ENCODE assay signal across 13 cellular contexts in genomic region chr2:163682695-163683094, GRCh38. TPM values are rescaled to one million over a fixed set of nuclear protein-coding genes. Genes with fewer than 3 reads are reported as not detected.
DNase-seq lines count a peak whose midpoint lies in the region; ATAC-seq, FAIRE-seq and TF ChIP-seq lines count a peak whose summit lies in the region.
"Had no signal": no experiment of that assay in that cellular context is flagged by ENCODE, and none has a peak within 500 bp of the region (broad histone marks: within the 10 kb centered on the region; RNA-seq: fewer than 3 reads in every experiment).

No MANE protein-coding gene starts in this region.

- POLR2A ChIA-PET in H1 (lab: Charles Lee; ENCODE audit: partially characterized antibody): interaction anchor here (1.1 kb wide), 1 partner anchor 9 kb away, joined by 3 read pairs; no protein-coding TSS in a partner anchor
- POLR2A ChIA-PET in Caco-2 (lab: Charles Lee): no interaction called here

- DNase-seq in Caki2 (ENCODE audit: low read depth) (peak; percentile 64), NAMALWA (ENCODE audit: low spot score) (peak; percentile 5), H1 (ENCODE audit: low read depth in 1 of 2, low spot score in 2 of 2) (no peak), neural crest cell (ENCODE audit: low read depth, low spot score) (no peak), Caco-2 (no peak), GM12892 (ENCODE audit: insufficient read length) (no peak)
- DNase-seq in stimulated activated naive B cell treated with anti-CD40 and anti-IgM and Interleukin-4, amounts not matched to agents 10 μg/mL and 1 μg/mL and 100 μg/mL, for 72 hours: no peak
- DNase-seq: dorsolateral prefrontal cortex; islet precursor cell; NCI-H2107; SHP77; stimulated activated naive CD4-positive, alpha-beta T cell treated with Interleukin-2 at 50 U/mL for 16 hours had no signal

- H3K23ac ChIP-seq in H1 (ENCODE audit: insufficient read length): no peak overlapping the region

- H3K23me2 ChIP-seq in H1 (ENCODE audit: low read depth, low read length): no peaks in the 10 kb centered on the region

- H2BK12ac ChIP-seq in H1 (ENCODE audit: low read depth, low read length): no peak overlapping the region

- peaks cover 42% of the 10 kb centered on the region for H3K4me1 Mint-ChIP-seq in neural crest cell
- H3K4me1 Mint-ChIP-seq in Caco-2 (ENCODE audit: low read depth, unreplicated experiment): no peaks in the 10 kb centered on the region
- no peaks in the 10 kb centered on the region for H3K4me1 Mint-ChIP-seq in stimulated activated naive B cell treated with anti-CD40 and anti-IgM and Interleukin-4, amounts not matched to agents 10 μg/mL and 1 μg/mL and 100 μg/mL, for 72 hours

- no peak overlapping the region for H2BK15ac ChIP-seq in H1 (ENCODE audit: low read length)

- H4K5ac ChIP-seq in H1 (ENCODE audit: insufficient read length, low read depth, low read length): no peak overlapping the region

- FAIRE-seq in H1 (lab: Jason Lieb, UNC) (no peak), GM12892 (lab: Jason Lieb, UNC) (no peak)

- peaks cover 7% of the 10 kb centered on the region for H3K36me3 Mint-ChIP-seq in neural crest cell (ENCODE audit: low read depth)
- H3K36me3 Mint-ChIP-seq in Caco-2 (ENCODE audit: insufficient read depth, unreplicated experiment): no peaks in the 10 kb centered on the region
- no peaks in the 10 kb centered on the region for H3K36me3 Mint-ChIP-seq in stimulated activated naive B cell treated with anti-CD40 and anti-IgM and Interleukin-4, amounts not matched to agents 10 μg/mL and 1 μg/mL and 100 μg/mL, for 72 hours

- no peaks in the 10 kb centered on the region; a peak in 1 of 7 replicates for H3K4me1 ChIP-seq in H1 (replicated peaks in 1 of 4; ENCODE audit: control insufficient read depth in 3 of 4, insufficient read depth in 4 of 4, low read length in 3 of 4)
- H3K4me1 ChIP-seq in Caco-2: peaks cover 8% of the 10 kb centered on the region; the same call in 1 of the 2 replicates

- no peak overlapping the region for H3K4ac ChIP-seq in H1 (replicated peaks; ENCODE audit: insufficient read length, low read depth, low read length)

- H3K9me3 Mint-ChIP-seq in neural crest cell (peaks cover 5% of the 10 kb centered on the region), Caco-2 (ENCODE audit: unreplicated experiment) (no peaks in the 10 kb centered on the region)
- H3K9me3 Mint-ChIP-seq in stimulated activated naive B cell treated with anti-CD40 and anti-IgM and Interleukin-4, amounts not matched to agents 10 μg/mL and 1 μg/mL and 100 μg/mL, for 72 hours: no peaks in the 10 kb centered on the region

- no peak overlapping the region for H3K4me3 Mint-ChIP-seq in neural crest cell
- no peak overlapping the region for H3K4me3 Mint-ChIP-seq in Caco-2 (ENCODE audit: unreplicated experiment)
- no peak overlapping the region for H3K4me3 Mint-ChIP-seq in stimulated activated naive B cell treated with anti-CD40 and anti-IgM and Interleukin-4, amounts not matched to agents 10 μg/mL and 1 μg/mL and 100 μg/mL, for 72 hours

- in situ Hi-C loops in Caki2 (cut with HindIII; ENCODE audit: low pct_unique_long_range_greater_than_20kb, low sequenced_read_pairs): no loop called here

- no peak for TF ChIP-seq EP300 in H1 (IDR thresholded peaks at IDR 0.05; ENCODE audit: borderline replicate concordance in 1 of 2, low read depth in 2 of 2, low read length in 2 of 2)

- no peak overlapping the region for H2AK5ac ChIP-seq in H1 (ENCODE audit: low read depth, low read length)

- no peak overlapping the region for H3K4me2 ChIP-seq in H1 (ENCODE audit: insufficient read depth in 1 of 2, low read depth in 2 of 2, low read length in 2 of 2)

- H3K18ac ChIP-seq in H1 (ENCODE audit: extremely low read depth, low read length): no peak overlapping the region

- H3K27ac ChIP-seq in H1 (ENCODE audit: low read depth, low read length): no peak overlapping the region

- no peak overlapping the region for H4K91ac ChIP-seq in H1 (replicated peaks; ENCODE audit: insufficient read length, low read length)

- H3K27me3 ChIP-seq in H1 (replicated peaks in 1 of 4; ENCODE audit: control insufficient read depth in 3 of 4, extremely low read depth in 1 of 4, insufficient read depth in 3 of 4, low read length in 3 of 4) (no peaks in the 10 kb centered on the region), Caco-2 (replicated peaks; ENCODE audit: control insufficient read depth, insufficient read depth, low read length) (no peaks in the 10 kb centered on the region)
- H3K27me3 ChIP-seq: dorsolateral prefrontal cortex had no signal

- intact Hi-C loops in Caco-2 (cut with micrococcal nuclease; ENCODE audit: unreplicated experiment): no loop called here

- no peak for ATAC-seq in GM21528 (IDR thresholded peaks at IDR 0.05; ENCODE audit: low FRiP score, unreplicated experiment)
- no peak for ATAC-seq in stimulated activated naive B cell treated with anti-CD40 and anti-IgM and Interleukin-4, amounts not matched to agents 10 μg/mL and 1 μg/mL and 100 μg/mL, for 72 hours (replicated peaks)

- 85% methylated on average over 1 of the region's 1 CpG; no CpG with 5 or more reads in 1 of the 2 experiments for WGBS in H1 (ENCODE audit: extremely low coverage in 1 of 2, insufficient coverage in 1 of 2, insufficient read length in 1 of 2, insufficient replicate concordance in 2 of 2, low coverage in 1 of 2, low lambda C conversion rate in 2 of 2, missing lambda C conversion rate in 1 of 2), 2 experiments

- H3K9me3 ChIP-seq in H1 (ENCODE audit: insufficient read depth in 2 of 2, low read depth in 1 of 2, low read length in 1 of 2) (no peaks in the 10 kb centered on the region), Caco-2 (no peaks in the 10 kb centered on the region)

- TF ChIP-seq CTCF in H1 (IDR thresholded peaks at IDR 0.05; ENCODE audit: control extremely low read depth in 1 of 3, insufficient read depth in 1 of 3, low read depth in 1 of 3, low read length in 3 of 3) (peak in 1 of 3 experiments; percentile 32; a peak in 1 of 4 replicates), neural crest cell (conservative IDR thresholded peaks at IDR 0.05) (peak; percentile 35), Caco-2 (IDR thresholded peaks at IDR 0.05; ENCODE audit: insufficient read depth in 1 of 2, low read depth in 1 of 2, low read length in 1 of 2, severe bottlenecking in 1 of 2, unreplicated experiment in 1 of 2) (peak in 1 of 2 experiments; percentile 9)

- H2AFZ ChIP-seq in H1 (ENCODE audit: low read length): no peak overlapping the region

- BruUV-seq in Caco-2 (replicated peaks; lab: Mats Ljungman, UMichigan): no TSS peak

- no peak overlapping the region for H3K9ac ChIP-seq in H1 (replicated peaks in 1 of 4; ENCODE audit: extremely low read depth in 1 of 4, low read depth in 3 of 4, low read length in 3 of 4)

- TF ChIP-seq POLR2A in H1 (IDR thresholded peaks at IDR 0.05; ENCODE audit: control extremely low read depth in 1 of 2, low read depth in 2 of 2, low read length in 2 of 2): no peak
- TF ChIP-seq POLR2A in GM12892 (IDR thresholded peaks at IDR 0.05; ENCODE audit: low read depth, low read length): no peak

- H3K79me1 ChIP-seq in H1 (ENCODE audit: low read depth, low read length): 0 out of 2 replicates have a peak, but pooled peaks cover 2% of the 10 kb centered on the region

- H2BK20ac ChIP-seq in H1 (ENCODE audit: low read length): no peak overlapping the region

- H3K79me2 ChIP-seq in H1 (ENCODE audit: control insufficient read depth in 1 of 2, insufficient read depth in 2 of 2, low read length in 2 of 2): peaks cover 0 to 26% of the 10 kb centered on the region in 2 experiments; a peak in 3 of 4 replicates

- TF ChIP-seq RAD21 in H1 (IDR thresholded peaks at IDR 0.05 in 1 of 2, conservative IDR thresholded peaks at IDR 0.05 in 1 of 2; ENCODE audit: low read depth in 2 of 2, low read length in 2 of 2): peak; percentile 14 to 16; a peak in 2 of 4 replicates

- no peak overlapping the region for H3K56ac ChIP-seq in H1 (replicated peaks; ENCODE audit: insufficient read length, low read depth, low read length)

- H2BK120ac ChIP-seq in H1 (replicated peaks; ENCODE audit: low read depth, low read length): no peak overlapping the region

- CTCF ChIA-PET in H1 (lab: Charles Lee; ENCODE audit: partially characterized antibody) (interaction anchor here (1.2 kb wide), 1 partner anchor 47 kb away, joined by 3 read pairs; no protein-coding TSS in a partner anchor), Caco-2 (lab: Charles Lee) (no interaction called here)

- H3K14ac ChIP-seq in H1 (ENCODE audit: insufficient read length): no peak overlapping the region

- H2BK5ac ChIP-seq in H1 (ENCODE audit: low read depth, low read length): no peak overlapping the region

- no peaks in the 10 kb centered on the region for H3K27me3 Mint-ChIP-seq in neural crest cell (ENCODE audit: low read depth)
- H3K27me3 Mint-ChIP-seq in Caco-2 (ENCODE audit: insufficient read depth, unreplicated experiment): no peaks in the 10 kb centered on the region
- no peaks in the 10 kb centered on the region for H3K27me3 Mint-ChIP-seq in stimulated activated naive B cell treated with anti-CD40 and anti-IgM and Interleukin-4, amounts not matched to agents 10 μg/mL and 1 μg/mL and 100 μg/mL, for 72 hours

- no peaks in the 10 kb centered on the region for H4K20me1 ChIP-seq in H1 (replicated peaks in 1 of 2; ENCODE audit: control insufficient read depth in 1 of 2, insufficient read depth in 2 of 2, low read length in 2 of 2)

- no peak overlapping the region for H3K27ac Mint-ChIP-seq in neural crest cell (ENCODE audit: unreplicated experiment)
- H3K27ac Mint-ChIP-seq in Caco-2 (ENCODE audit: unreplicated experiment): no peak overlapping the region
- H3K27ac Mint-ChIP-seq in stimulated activated naive B cell treated with anti-CD40 and anti-IgM and Interleukin-4, amounts not matched to agents 10 μg/mL and 1 μg/mL and 100 μg/mL, for 72 hours: no peak overlapping the region

- H3K36me3 ChIP-seq in H1 (ENCODE audit: control insufficient read depth in 2 of 4, insufficient read depth in 4 of 4, low read length in 3 of 4) (no peaks in the 10 kb centered on the region), Caco-2 (ENCODE audit: control insufficient read depth, insufficient read depth, low read length) (no peaks in the 10 kb centered on the region)

- no peak overlapping the region for H4K8ac ChIP-seq in H1 (ENCODE audit: extremely low read depth, insufficient read depth, low read length)

- H3K4me3 ChIP-seq in H1 (ENCODE audit: extremely low read depth in 1 of 4, insufficient read depth in 2 of 4, low read depth in 3 of 4, low read length in 4 of 4): no peak overlapping the region
- no peak overlapping the region for H3K4me3 ChIP-seq in Caco-2 (ENCODE audit: low read depth, low read length)

RNA-seq across cellular contexts. Expression of gene FIGN, which starts 53.1 kb away (rescaled TPM):
- 2.1 and 5.5 TPM in 2 replicates for total RNA-seq in Caki2 (2014; rRNA removed; shearing (Covaris generic); ENCODE audit: low replicate concordance)
- 21.5 and 22.8 TPM in 2 replicates for total RNA-seq in H1 (2021; fragmentation: NEBNext Ultra II Directional; extraction: Animal tissue kit (Norgen Biotek cat#: 25700))
- polyA plus RNA-seq in H1 (2011; rRNA removed): 5.0 and 6.0 TPM in 2 replicates
- polyA plus RNA-seq in H1 (2011; cell fraction: cytosol; rRNA removed): 5.5 TPM
- polyA plus RNA-seq in H1 (2011; cell fraction: nucleus; rRNA removed): 11.5 TPM
- polyA plus RNA-seq in H1 (2012, experiment 1 of 2): 5.0 to 10.1 TPM (median 7.2 TPM) in 4 replicates
- polyA plus RNA-seq in H1 (2012, experiment 2 of 2): 0.42 TPM
- 6.6 TPM for polyA plus RNA-seq in H1 (2013, experiment 1 of 2)
- polyA plus RNA-seq in H1 (2013, experiment 2 of 2): 6.6 TPM
- 17.7 and 19.0 TPM in 2 replicates for polyA minus RNA-seq in H1 (2011; rRNA and poly(A)+ RNA removed)
- polyA minus RNA-seq in H1 (2011; cell fraction: cytosol; rRNA and poly(A)+ RNA removed): 10.5 TPM
- polyA minus RNA-seq in H1 (2011; cell fraction: nucleus; rRNA and poly(A)+ RNA removed): 25.1 TPM
- total RNA-seq in neural crest cell (57.3 and 58.1 TPM in 2 replicates), Caco-2 (2022) (not detected in 2 replicates)
- not detected for polyA plus RNA-seq in GM12892 (2012; ENCODE audit: missing spikeins)

Comparison
In these comparisons a context has a peak if more than half of its experiments do, and no peak if none do; other contexts are left out.
1. DNase-seq: peak in Caki2 (single experiment) and NAMALWA (single experiment); none in H1 (0 of 2), neural crest cell (single experiment), Caco-2 (0 of 2), stimulated activated naive B cell treated with anti-CD40 and anti-IgM and Interleukin-4, amounts not matched to agents 10 μg/mL and 1 μg/mL and 100 μg/mL, for 72 hours (single experiment) and GM12892 (single experiment).